Comparison of ENCODE assay signal across 16 cellular contexts in genomic region chr10:48769706-48770105, GRCh38.
DNase-seq lines count a peak whose midpoint lies in the region; ATAC-seq and TF ChIP-seq lines count a peak whose summit lies in the region.
"Had no signal": no experiment of that assay in that cellular context is flagged by ENCODE, and none has a peak within 500 bp of the region (broad histone marks: within the 10 kb centered on the region; RNA-seq: fewer than 3 reads in every experiment).

No MANE protein-coding gene starts in this region.

- TF ChIP-seq CTCF in WTC11 (IDR thresholded peaks at IDR 0.05): no peak

- H3K36me3 Mint-ChIP-seq in activated CD8-positive, alpha-beta memory T cell treated with anti-CD3 and anti-CD28 coated beads, Interleukin-2, amount 10 ng/mL, durations not matched to agents 7 days and 5 days: no peaks in the 10 kb centered on the region
- H3K36me3 Mint-ChIP-seq in WTC11 (no peaks in the 10 kb centered on the region), memory B cell (peaks cover 39% of the 10 kb centered on the region)
- H3K36me3 Mint-ChIP-seq in stimulated activated naive B cell treated with anti-CD40 and anti-IgM and Interleukin-4, amounts not matched to agents 10 μg/mL and 1 μg/mL and 100 μg/mL, for 72 hours: peaks cover 71 to 83% of the 10 kb centered on the region in 2 donors
- H3K36me3 Mint-ChIP-seq: CD4-positive, alpha-beta memory T cell had no signal

- no peak overlapping the region for H3K4me3 Mint-ChIP-seq in activated CD8-positive, alpha-beta memory T cell treated with anti-CD3 and anti-CD28 coated beads, Interleukin-2, amount 10 ng/mL, durations not matched to agents 7 days and 5 days
- H3K4me3 Mint-ChIP-seq in WTC11 (no peak overlapping the region), memory B cell (no peak overlapping the region)
- H3K4me3 Mint-ChIP-seq in stimulated activated naive B cell treated with anti-CD40 and anti-IgM and Interleukin-4, amounts not matched to agents 10 μg/mL and 1 μg/mL and 100 μg/mL, for 72 hours: no peak overlapping the region
- H3K4me3 Mint-ChIP-seq: CD4-positive, alpha-beta memory T cell had no signal

- no peak for ATAC-seq in activated CD8-positive, alpha-beta memory T cell treated with anti-CD3 and anti-CD28 coated beads, Interleukin-2, amount 10 ng/mL, durations not matched to agents 7 days and 5 days
- ATAC-seq in WTC11: peak; percentile 68
- ATAC-seq in memory B cell (ENCODE audit: low read depth): no peak
- no peak for ATAC-seq in stimulated activated naive B cell treated with anti-CD40 and anti-IgM and Interleukin-4, amounts not matched to agents 10 μg/mL and 1 μg/mL and 100 μg/mL, for 72 hours (replicated peaks)
- ATAC-seq in HG02981 (IDR thresholded peaks at IDR 0.05; ENCODE audit: unreplicated experiment): no peak

- H3K9me3 Mint-ChIP-seq in activated CD8-positive, alpha-beta memory T cell treated with anti-CD3 and anti-CD28 coated beads, Interleukin-2, amount 10 ng/mL, durations not matched to agents 7 days and 5 days (ENCODE audit: low read depth): no peaks in the 10 kb centered on the region
- H3K9me3 Mint-ChIP-seq in WTC11 (peaks cover 3% of the 10 kb centered on the region), memory B cell (peaks cover 3% of the 10 kb centered on the region)
- H3K9me3 Mint-ChIP-seq in stimulated activated naive B cell treated with anti-CD40 and anti-IgM and Interleukin-4, amounts not matched to agents 10 μg/mL and 1 μg/mL and 100 μg/mL, for 72 hours: no peaks in the 10 kb centered on the region

- DNase-seq in activated CD8-positive, alpha-beta memory T cell treated with anti-CD3 and anti-CD28 coated beads, Interleukin-2, amount 10 ng/mL, durations not matched to agents 7 days and 5 days: peak; percentile 22
- no peak for DNase-seq in activated CD8-positive, alpha-beta memory T cell treated with anti-CD3 and anti-CD28 coated beads, Interleukin-2, amount 50 U/mL, for 48 hours
- no peak for DNase-seq in WTC11 (ENCODE audit: low spot score)
- no peak for DNase-seq in memory B cell (ENCODE audit: low spot score in 2 of 2)
- DNase-seq in stimulated activated naive B cell treated with anti-CD40 and anti-IgM and Interleukin-4, amounts not matched to agents 10 μg/mL and 1 μg/mL and 100 μg/mL, for 72 hours: no peak
- DNase-seq in hippocampal formation (lab: John Stamatoyannopoulos, UW): no peak
- DNase-seq in EL: no peak
- DNase-seq: C1 segment of cervical spinal cord; Calu3; CD4-positive, alpha-beta memory T cell; COR-L47; DMS153; DND-41; H7; HCEC 1CT had no signal

- no peaks in the 10 kb centered on the region for H3K4me1 Mint-ChIP-seq in activated CD8-positive, alpha-beta memory T cell treated with anti-CD3 and anti-CD28 coated beads, Interleukin-2, amount 10 ng/mL, durations not matched to agents 7 days and 5 days
- H3K4me1 Mint-ChIP-seq in WTC11 (peaks cover 21% of the 10 kb centered on the region), memory B cell (peaks cover 25% of the 10 kb centered on the region)
- H3K4me1 Mint-ChIP-seq in stimulated activated naive B cell treated with anti-CD40 and anti-IgM and Interleukin-4, amounts not matched to agents 10 μg/mL and 1 μg/mL and 100 μg/mL, for 72 hours: peaks cover 38 to 68% of the 10 kb centered on the region in 2 donors
- H3K4me1 Mint-ChIP-seq: CD4-positive, alpha-beta memory T cell had no signal

- H3K27ac Mint-ChIP-seq in activated CD8-positive, alpha-beta memory T cell treated with anti-CD3 and anti-CD28 coated beads, Interleukin-2, amount 10 ng/mL, durations not matched to agents 7 days and 5 days: no peak overlapping the region
- no peak overlapping the region for H3K27ac Mint-ChIP-seq in WTC11
- H3K27ac Mint-ChIP-seq in memory B cell: peak overlapping the region; percentile 46
- H3K27ac Mint-ChIP-seq in stimulated activated naive B cell treated with anti-CD40 and anti-IgM and Interleukin-4, amounts not matched to agents 10 μg/mL and 1 μg/mL and 100 μg/mL, for 72 hours: peak overlapping the region; percentile 92
- H3K27ac Mint-ChIP-seq: CD4-positive, alpha-beta memory T cell had no signal

- POLR2A ChIA-PET in WTC11 (lab: Charles Lee): no interaction called here

- no peaks in the 10 kb centered on the region for H3K27me3 Mint-ChIP-seq in activated CD8-positive, alpha-beta memory T cell treated with anti-CD3 and anti-CD28 coated beads, Interleukin-2, amount 10 ng/mL, durations not matched to agents 7 days and 5 days
- H3K27me3 Mint-ChIP-seq in WTC11 (ENCODE audit: low read depth): no peaks in the 10 kb centered on the region
- H3K27me3 Mint-ChIP-seq in memory B cell: no peaks in the 10 kb centered on the region
- no peaks in the 10 kb centered on the region for H3K27me3 Mint-ChIP-seq in stimulated activated naive B cell treated with anti-CD40 and anti-IgM and Interleukin-4, amounts not matched to agents 10 μg/mL and 1 μg/mL and 100 μg/mL, for 72 hours

- CTCF ChIA-PET in activated CD8-positive, alpha-beta memory T cell treated with anti-CD3 and anti-CD28 coated beads, Interleukin-2, amount 10 ng/mL, durations not matched to agents 7 days and 5 days (lab: Charles Lee): no interaction called here
- CTCF ChIA-PET in WTC11 (lab: Charles Lee): interaction anchor here (1.0 kb wide), 1 partner anchor 114 kb away, joined by 3 read pairs; no protein-coding TSS in a partner anchor

TF ChIP-seq in WTC11, 78 proteins besides CTCF, POLR2A, EP300 and RAD21 (continues in another document):
- TF ChIP-seq IRF2 (CRISPR knock-in tag; IDR thresholded peaks at IDR 0.05; ENCODE audit: borderline replicate concordance, low read depth) (no peak), MLX (CRISPR knock-in tag; IDR thresholded peaks at IDR 0.05) (no peak), AR (CRISPR knock-in tag; IDR thresholded peaks at IDR 0.05) (no peak), NR1H2 (CRISPR knock-in tag; IDR thresholded peaks at IDR 0.05) (no peak), IRF1 (CRISPR knock-in tag; IDR thresholded peaks at IDR 0.05) (no peak), ATF3 (CRISPR knock-in tag; conservative IDR thresholded peaks at IDR 0.05) (no peak), ZNF263 (CRISPR knock-in tag; IDR thresholded peaks at IDR 0.05; ENCODE audit: low read depth) (no peak), MAX (CRISPR knock-in tag; IDR thresholded peaks at IDR 0.05) (no peak)

Comparison
In these comparisons a context has a peak if more than half of its experiments do, and no peak if none do; other contexts are left out.
1. H3K27ac Mint-ChIP-seq: peak in memory B cell (single experiment) and stimulated activated naive B cell treated with anti-CD40 and anti-IgM and Interleukin-4, amounts not matched to agents 10 μg/mL and 1 μg/mL and 100 μg/mL, for 72 hours (single experiment); none in activated CD8-positive, alpha-beta memory T cell treated with anti-CD3 and anti-CD28 coated beads, Interleukin-2, amount 10 ng/mL, durations not matched to agents 7 days and 5 days (single experiment) and WTC11 (single experiment).